ENCODE assay signal across 1 cellular context in genomic region chr18:36308711-36309435, GRCh38.
TF ChIP-seq lines count a peak whose summit lies in the region.

No MANE protein-coding gene starts in this region.

TF ChIP-seq in IMR-90, 13 proteins besides CTCF, POLR2A, EP300 and RAD21:
- TF ChIP-seq FOS (IDR thresholded peaks at IDR 0.05; ENCODE audit: low read depth, low read length) (no peak), NFE2L2 (IDR thresholded peaks at IDR 0.05; ENCODE audit: low read depth, low read length) (no peak), MXI1 (IDR thresholded peaks at IDR 0.05; ENCODE audit: borderline replicate concordance, low read depth, low read length) (no peak), RFX5 (IDR thresholded peaks at IDR 0.05; ENCODE audit: low read depth, low read length) (no peak), CHD1 (IDR thresholded peaks at IDR 0.05; ENCODE audit: low read depth, low read length) (no peak), USF2 (IDR thresholded peaks at IDR 0.05; ENCODE audit: low read depth, low read length) (no peak), SMC3 (IDR thresholded peaks at IDR 0.05; ENCODE audit: low read depth, low read length) (no peak), BHLHE40 (IDR thresholded peaks at IDR 0.05; ENCODE audit: low read depth, low read length) (no peak), MAZ (IDR thresholded peaks at IDR 0.05; ENCODE audit: borderline replicate concordance, low read depth, low read length) (no peak), CEBPB (IDR thresholded peaks at IDR 0.05; ENCODE audit: low read depth, low read length) (no peak), ELK1 (IDR thresholded peaks at IDR 0.05; ENCODE audit: borderline replicate concordance, low read depth, low read length) (no peak), RCOR1 (IDR thresholded peaks at IDR 0.05; ENCODE audit: insufficient replicate concordance, low read length) (no peak), MAFK (IDR thresholded peaks at IDR 0.05; ENCODE audit: low read depth, low read length) (no peak)
